ENCODE assay signal across 8 cellular contexts in genomic region chr4:51844157-51845054, GRCh38. TPM values are rescaled to one million over a fixed set of nuclear protein-coding genes. Genes with fewer than 3 reads are reported as not detected.
DNase-seq lines count a peak whose midpoint lies in the region; TF ChIP-seq lines count a peak whose summit lies in the region.

No MANE protein-coding gene starts in this region.

- WGBS in endodermal cell (ENCODE audit: insufficient coverage in 1 of 2, insufficient read length in 1 of 2), 2 experiments, result 0 to 3% methylated on average over 8 to 71 of the region's 71 CpGs

- H3K9me3 ChIP-seq in endodermal cell (ENCODE audit: control insufficient read depth, low read length), result no peaks in the 10 kb centered on the region

- H3K27ac Mint-ChIP-seq in endodermal cell, result peak overlapping the region; percentile 88

- no peaks in the 10 kb centered on the region for H3K36me3 Mint-ChIP-seq in endodermal cell (ENCODE audit: low read depth)

- peaks cover 29% of the 10 kb centered on the region for H3K27me3 Mint-ChIP-seq in endodermal cell (ENCODE audit: insufficient read depth)

- peak overlapping the region; percentile 77 for H3K4me3 Mint-ChIP-seq in endodermal cell

- peak overlapping the region; percentile 56 for H3K9ac ChIP-seq in endodermal cell (ENCODE audit: extremely low read depth, low read length, poor library complexity, severe bottlenecking)

- H3K36me3 ChIP-seq in endodermal cell (ENCODE audit: control insufficient read depth, insufficient read depth, low read length), result peaks cover 10% of the 10 kb centered on the region

- H3K9me3 Mint-ChIP-seq in endodermal cell, result no peaks in the 10 kb centered on the region

- H3K4me1 Mint-ChIP-seq in endodermal cell, result peaks cover 11% of the 10 kb centered on the region

- H3K4me3 ChIP-seq in endodermal cell (ENCODE audit: low read length), result peak overlapping the region; percentile 86

- no peaks in the 10 kb centered on the region for H3K4me1 ChIP-seq in endodermal cell (ENCODE audit: control insufficient read depth, insufficient read depth, low read length)

- H3K27ac ChIP-seq in endodermal cell (ENCODE audit: low read depth, low read length), result peak overlapping the region; percentile 62

- DNase-seq in COLO668 (lab: John Stamatoyannopoulos, UW; ENCODE audit: unreplicated experiment), result peak; percentile 95
- DNase-seq in GM20000 (ENCODE audit: low spot score), result peak; percentile 86
- DNase-seq in HS-5 (ENCODE audit: low read depth), result peak; percentile 69
- peak; percentile 84 to 87 for DNase-seq in NOMO-1 (lab: John Stamatoyannopoulos, UW; ENCODE audit: unreplicated experiment in 2 of 2)
- DNase-seq in activated CD8-positive, alpha-beta memory T cell treated with anti-CD3 and anti-CD28 coated beads, Interleukin-2, amount 50 U/mL, for 1 hour (ENCODE audit: extremely low read depth), result peak; percentile 42
- DNase-seq in endodermal cell, result peak; percentile 96
- DNase-seq in mesenteric fat pad (ENCODE audit: low spot score), result peak; percentile 96
- peak; percentile 57 for DNase-seq in stimulated activated CD8-positive, alpha-beta memory T cell treated with anti-CD3 and anti-CD28 coated beads, Interleukin-15, amount 100 ng/mL, for 24 hours (ENCODE audit: low read depth)

- TF ChIP-seq CTCF in GM20000 (IDR thresholded peaks at IDR 0.05; ENCODE audit: extremely low read depth, missing control alignments) (no peak), endodermal cell (conservative IDR thresholded peaks at IDR 0.05) (no peak)

- H3K27me3 ChIP-seq in endodermal cell (ENCODE audit: control insufficient read depth, insufficient read depth, low read length, poor library complexity, severe bottlenecking), result peaks cover 20% of the 10 kb centered on the region

RNA-seq across cellular contexts. Expression of gene DCUN1D4, which starts 1.5 kb away (rescaled TPM):
- total RNA-seq in endodermal cell (10 to 100 TPM; 42.0 to 51.5 TPM), mesenteric fat pad (59.1 TPM)
- 32.6 TPM for polyA plus RNA-seq in endodermal cell (2013, experiment 1 of 2)
- polyA plus RNA-seq in endodermal cell (2013, experiment 2 of 2), result 40.9 TPM

Comparison
In these comparisons a context has a peak if more than half of its experiments do, and no peak if none do; other contexts are left out.
1. Peak in every context shown above with its lines: DNase-seq, H3K4me3 ChIP-seq and H3K27ac ChIP-seq.
2. DNase-seq: peak in every context shown above with its lines; median percentile 96 in endodermal cell; 96 in mesenteric fat pad; 95 in COLO668; 86 in GM20000; 86 in NOMO-1; 69 in HS-5; 57 in stimulated activated CD8-positive, alpha-beta memory T cell treated with anti-CD3 and anti-CD28 coated beads, Interleukin-15, amount 100 ng/mL, for 24 hours; 42 in activated CD8-positive, alpha-beta memory T cell treated with anti-CD3 and anti-CD28 coated beads, Interleukin-2, amount 50 U/mL, for 1 hour.